23 cellular contexts compared by ENCODE assay signal in genomic region chr17:11031787-11032186, GRCh38.
DNase-seq lines count a peak whose midpoint lies in the region; ATAC-seq, FAIRE-seq and TF ChIP-seq lines count a peak whose summit lies in the region.
"Had no signal": no experiment of that assay in that cellular context is flagged by ENCODE, and none has a peak within 500 bp of the region (broad histone marks: within the 10 kb centered on the region; RNA-seq: fewer than 3 reads in every experiment).

No MANE protein-coding gene starts in this region.

- no peaks in the 10 kb centered on the region for H4K20me1 ChIP-seq in Loucy (ENCODE audit: insufficient read depth, low read length, poor library complexity, severe bottlenecking)

- no peaks in the 10 kb centered on the region for H3K36me3 Mint-ChIP-seq in neural crest cell (ENCODE audit: low read depth)
- H3K36me3 Mint-ChIP-seq: naive B cell had no signal

- no peak overlapping the region for H3K4me3 ChIP-seq in Loucy (ENCODE audit: low read length, poor library complexity, severe bottlenecking)
- H3K4me3 ChIP-seq in brain microvascular endothelial cell (ENCODE audit: low read depth, low read length) = no peak overlapping the region
- H3K4me3 ChIP-seq: SJCRH30 had no signal

- H3K36me3 ChIP-seq in Loucy (ENCODE audit: insufficient read depth, low read length) (no peaks in the 10 kb centered on the region), brain microvascular endothelial cell (replicated peaks) (no peaks in the 10 kb centered on the region)
- H3K36me3 ChIP-seq: SJCRH30 had no signal

- H3K27me3 ChIP-seq in Loucy (ENCODE audit: insufficient read depth, low read length, poor library complexity, severe bottlenecking) (no peaks in the 10 kb centered on the region), brain microvascular endothelial cell (replicated peaks) (no peaks in the 10 kb centered on the region)
- H3K27me3 ChIP-seq: SJCRH30 had no signal

- DNase-seq in brain microvascular endothelial cell (no peak), neural crest cell (ENCODE audit: low read depth, low spot score) (no peak), urothelium cell line (ENCODE audit: low spot score) (no peak), NOMO-1 (lab: John Stamatoyannopoulos, UW; ENCODE audit: unreplicated experiment in 2 of 2) (no peak)
- DNase-seq: activated CD4-positive, CD25-positive, alpha-beta regulatory T cell treated with anti-CD3 and anti-CD28 coated beads, Interleukin-2, amount 50 U/mL, for 72 hours; activated naive CD8-positive, alpha-beta T cell treated with anti-CD3 and anti-CD28 coated beads, Interleukin-2, amount 50 U/mL, for 24 hours; IMR-90; naive B cell; NCI-H1092; NCI-H2081 treated with DMSO at 0.1 percent for 48 hours; NCI-H524; PC-3; posterior cingulate gyrus; small intestine; stimulated activated CD4-positive, alpha-beta T cell treated with anti-CD3 and anti-CD28 coated beads, Interleukin-4, amount 100 ng/mL, for 1 hour had no signal

- H3K27ac Mint-ChIP-seq in neural crest cell (ENCODE audit: unreplicated experiment) = no peak overlapping the region
- H3K27ac Mint-ChIP-seq: activated naive CD8-positive, alpha-beta T cell treated with anti-CD3 and anti-CD28 coated beads, Interleukin-2, amount 50 U/mL, for 24 hours; activated T-helper 1 cell treated with anti-CD3 and anti-CD28 coated beads, Interleukin-12 subunit alpha, Interleukin-12 subunit beta, Interleukin-2, Interleukin-4 antibody, amounts not matched to agents 30 ng/mL and 10 ng/mL and 1 ng/mL, durations not matched to agents 14 hours and 24 hours and 36 hours; naive B cell had no signal

- H3K27ac ChIP-seq in brain microvascular endothelial cell = no peak overlapping the region
- H3K27ac ChIP-seq: epithelial cell of prostate, SJCRH30 had no signal

- no peak overlapping the region for H3K9ac ChIP-seq in Loucy (ENCODE audit: low read depth, low read length, poor library complexity, severe bottlenecking)

- H3K4me1 Mint-ChIP-seq in neural crest cell = no peaks in the 10 kb centered on the region
- H3K4me1 Mint-ChIP-seq: activated naive CD8-positive, alpha-beta T cell treated with anti-CD3 and anti-CD28 coated beads, Interleukin-2, amount 50 U/mL, for 24 hours; naive B cell had no signal

- H3K9me3 ChIP-seq in Loucy (ENCODE audit: insufficient read depth, low read depth, low read length) = 0 out of 2 replicates have a peak, but pooled peaks cover 5% of the 10 kb centered on the region
- H3K9me3 ChIP-seq: SJCRH30 had no signal

- TF ChIP-seq CTCF in GM12873 (IDR thresholded peaks at IDR 0.05; ENCODE audit: insufficient read depth, low read depth, low read length, missing control alignments) = peak; percentile 40
- peak; percentile 40; the same call in 1 of the 2 replicates for TF ChIP-seq CTCF in Loucy (conservative IDR thresholded peaks at IDR 0.05; ENCODE audit: low read length)
- peak; percentile 27 for TF ChIP-seq CTCF in brain microvascular endothelial cell (IDR thresholded peaks at IDR 0.05; ENCODE audit: low read depth, low read length, missing control alignments)
- TF ChIP-seq CTCF in neural crest cell (conservative IDR thresholded peaks at IDR 0.05) = peak; percentile 38

- peaks cover 11% of the 10 kb centered on the region for H3K9me3 Mint-ChIP-seq in neural crest cell

- in situ Hi-C loops in brain microvascular endothelial cell (cut with HindIII; ENCODE audit: low pct_ligation_motif_present, low sequenced_read_pairs) = no loop called here

- no peak overlapping the region for H3K4me2 ChIP-seq in Loucy (ENCODE audit: low read depth, low read length, poor library complexity, severe bottlenecking)

- no peaks in the 10 kb centered on the region for H3F3A ChIP-seq in Loucy (ENCODE audit: low read depth)

- no peak overlapping the region for H2AFZ ChIP-seq in Loucy (ENCODE audit: low read length)

- H3K9me2 ChIP-seq in Loucy (replicated peaks; ENCODE audit: low read depth, low read length) = no peaks in the 10 kb centered on the region

- ATAC-seq in HG02852 (IDR thresholded peaks at IDR 0.05; ENCODE audit: unreplicated experiment) = no peak
- ATAC-seq: activated naive CD8-positive, alpha-beta T cell treated with anti-CD3 and anti-CD28 coated beads, Interleukin-2, amount 50 U/mL, for 24 hours; PC-3 had no signal

- no peaks in the 10 kb centered on the region for H3K79me2 ChIP-seq in Loucy (ENCODE audit: insufficient read depth, low read length)

- no peak overlapping the region for H3K4me3 Mint-ChIP-seq in neural crest cell
- H3K4me3 Mint-ChIP-seq: activated naive CD8-positive, alpha-beta T cell treated with anti-CD3 and anti-CD28 coated beads, Interleukin-2, amount 50 U/mL, for 24 hours; activated T-helper 1 cell treated with anti-CD3 and anti-CD28 coated beads, Interleukin-12 subunit alpha, Interleukin-12 subunit beta, Interleukin-2, Interleukin-4 antibody, amounts not matched to agents 30 ng/mL and 10 ng/mL and 1 ng/mL, durations not matched to agents 14 hours and 24 hours and 36 hours; naive B cell had no signal

- no peaks in the 10 kb centered on the region for H3K4me1 ChIP-seq in Loucy (ENCODE audit: insufficient read depth, low read length, poor library complexity, severe bottlenecking)
- H3K4me1 ChIP-seq: SJCRH30 had no signal

- FAIRE-seq in urothelium cell line (lab: Jason Lieb, UNC) = no peak
- FAIRE-seq: G401.6, islet of Langerhans, small intestine had no signal

- H3K27me3 Mint-ChIP-seq in neural crest cell (ENCODE audit: low read depth) = no peaks in the 10 kb centered on the region
- H3K27me3 Mint-ChIP-seq: activated naive CD8-positive, alpha-beta T cell treated with anti-CD3 and anti-CD28 coated beads, Interleukin-2, amount 50 U/mL, for 24 hours had no signal
